8 cellular contexts compared by ENCODE assay signal in the genomic region with DNA sequence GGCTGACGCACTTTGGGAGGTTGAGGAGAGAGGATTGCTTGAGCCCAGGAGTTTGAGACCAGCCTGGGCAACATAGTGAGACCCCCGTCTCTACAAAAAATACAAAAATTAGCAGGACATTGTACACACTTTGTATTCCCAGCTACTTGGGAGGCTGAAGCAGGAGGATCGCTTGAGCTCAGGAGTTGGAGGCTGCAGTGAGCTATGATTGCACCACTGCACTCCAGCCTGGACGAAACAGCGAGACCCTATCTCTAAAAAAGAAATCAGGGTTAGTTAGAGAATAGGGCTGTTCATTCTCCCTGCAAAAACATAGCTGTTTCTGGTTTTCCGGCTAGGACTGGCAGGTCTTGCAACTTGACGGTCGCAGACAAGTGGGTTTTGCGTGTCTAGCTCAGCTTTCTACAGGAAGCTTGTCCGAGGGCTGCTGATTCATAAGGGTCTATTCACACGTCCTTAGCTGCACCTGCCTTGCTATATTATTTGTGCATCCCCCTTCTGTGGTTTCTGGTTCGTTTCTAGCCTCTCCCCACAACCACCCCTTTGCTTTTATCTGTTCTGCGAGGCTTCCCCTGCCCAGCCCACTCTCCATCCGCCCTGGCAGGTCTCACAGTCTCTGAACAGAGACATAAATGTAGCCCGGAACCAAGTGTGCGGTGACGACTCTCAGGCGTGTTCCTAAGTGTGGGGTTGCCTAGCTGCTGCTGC. TPM values are rescaled to one million over a fixed set of nuclear protein-coding genes. Genes with fewer than 3 reads are reported as not detected.
DNase-seq lines count a peak whose midpoint lies in the region; ATAC-seq and TF ChIP-seq lines count a peak whose summit lies in the region.

No MANE protein-coding gene starts in this region.

- TF ChIP-seq CTCF in omental fat pad (IDR thresholded peaks at IDR 0.05), result no peak
- no peak for TF ChIP-seq CTCF in right atrium auricular region (IDR thresholded peaks at IDR 0.05)

- no peaks in the 10 kb centered on the region for H3K36me3 ChIP-seq in right atrium auricular region

- no peaks in the 10 kb centered on the region for H3K4me1 ChIP-seq in right atrium auricular region

- ATAC-seq in GM18502 (IDR thresholded peaks at IDR 0.05; ENCODE audit: poor library complexity, unreplicated experiment) (peak; percentile 96), HG02588 (IDR thresholded peaks at IDR 0.05; ENCODE audit: unreplicated experiment) (peak; percentile 94), omental fat pad (ENCODE audit: low FRiP score) (no peak)

- no peaks in the 10 kb centered on the region for H3K9me3 ChIP-seq in right atrium auricular region

- DNase-seq in NCI-H1092 (lab: John Stamatoyannopoulos, UW), result peak; percentile 24
- DNase-seq in activated T-cell treated with anti-CD3 and anti-CD28 coated beads for 4 hours, result peak; percentile 25
- peak; percentile 32 for DNase-seq in stimulated activated CD8-positive, alpha-beta memory T cell treated with anti-CD3 and anti-CD28 coated beads, Interleukin-12 subunit alpha, Interleukin-12 subunit beta, amount 100 ng/mL, for 24 hours (ENCODE audit: extremely low read depth)
- DNase-seq in A172 (ENCODE audit: low spot score), result no peak
- no peak for DNase-seq in omental fat pad (ENCODE audit: low spot score)
- DNase-seq in right atrium auricular region (ENCODE audit: low spot score), result no peak

- H3K27ac ChIP-seq in right atrium auricular region, result no peak overlapping the region

- H3K4me3 ChIP-seq in right atrium auricular region, result no peak overlapping the region

- H3K27me3 ChIP-seq in right atrium auricular region, result no peaks in the 10 kb centered on the region

RNA-seq across cellular contexts. Expression of a gene that starts 10.7 kb away (rescaled TPM):
- total RNA-seq in A172 (2014; rRNA removed; shearing (Covaris generic)), result 0.07 and 0.28 TPM in 2 replicates
- total RNA-seq in omental fat pad, result 1 to 10 TPM in 1 of 4 donors, under 1 TPM in 1, not detected in 2; 0.19 to 1.1 TPM
- under 1 TPM in 1 of 2 donors, not detected in 1; 0.07 TPM for total RNA-seq in right atrium auricular region

Comparison
In these comparisons a context has a peak if more than half of its experiments do, and no peak if none do; other contexts are left out.
1. DNase-seq: peak in NCI-H1092 (single experiment), activated T-cell treated with anti-CD3 and anti-CD28 coated beads for 4 hours (single experiment) and stimulated activated CD8-positive, alpha-beta memory T cell treated with anti-CD3 and anti-CD28 coated beads, Interleukin-12 subunit alpha, Interleukin-12 subunit beta, amount 100 ng/mL, for 24 hours (single experiment); none in A172 (single experiment), omental fat pad (single experiment) and right atrium auricular region (single experiment).